ENCODE assay signal across 8 cellular contexts in the genomic region with DNA sequence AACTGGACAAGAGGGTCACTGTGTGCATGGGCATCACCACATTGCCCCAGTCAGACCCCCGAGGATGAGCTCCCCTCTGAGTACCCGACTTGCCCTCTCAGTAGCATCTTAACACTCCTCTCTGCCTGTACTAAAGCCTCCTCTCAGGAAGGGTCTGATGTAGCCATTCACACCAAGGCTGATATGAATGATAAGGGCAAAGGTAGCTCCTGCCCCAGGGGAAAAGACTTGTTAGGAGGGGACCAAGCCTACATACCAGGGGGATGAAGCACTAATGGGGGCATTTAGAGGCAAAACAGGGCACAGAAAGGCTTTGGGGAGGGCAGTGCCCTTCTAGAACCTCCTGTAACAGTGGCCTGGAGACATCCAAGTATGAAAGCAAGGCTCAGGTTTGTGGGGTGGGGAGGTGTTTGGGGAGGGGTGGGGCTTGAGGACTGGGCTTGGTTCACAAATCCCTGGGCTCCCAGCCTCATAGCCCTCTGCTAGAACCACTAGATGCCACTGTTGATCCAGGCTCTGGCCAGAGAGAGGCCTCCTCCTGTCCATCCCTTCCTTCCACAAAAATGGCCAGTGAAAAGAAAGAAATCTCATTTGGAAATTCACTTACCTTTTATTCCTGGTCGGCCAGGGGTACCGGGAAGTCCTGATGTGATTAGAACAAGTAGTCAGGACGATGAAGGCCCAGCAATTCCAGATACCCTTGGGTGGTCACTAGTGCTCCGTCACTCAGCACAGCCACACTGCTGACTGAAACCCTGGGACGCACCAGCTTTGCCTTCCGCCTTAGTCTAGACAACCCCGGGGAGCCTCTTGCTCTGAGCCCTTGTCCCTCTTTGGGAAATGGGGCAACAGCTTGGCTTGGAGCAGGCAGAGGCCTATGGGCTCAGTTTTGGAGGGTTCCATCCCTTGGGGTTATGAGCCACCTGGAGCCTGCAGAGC. TPM values are rescaled to one million over a fixed set of nuclear protein-coding genes. Genes with fewer than 3 reads are reported as not detected.
DNase-seq lines count a peak whose midpoint lies in the region; ATAC-seq, FAIRE-seq and TF ChIP-seq lines count a peak whose summit lies in the region.

No MANE protein-coding gene starts in this region.

- no peak for FAIRE-seq in RCC 7860 (lab: Jason Lieb, UNC)

- H3K4me1 ChIP-seq in fibroblast of lung (ENCODE audit: control insufficient read depth, extremely low read depth, insufficient read depth, low read length), result peaks cover 7% of the 10 kb centered on the region

- no peaks in the 10 kb centered on the region for H3K9me3 ChIP-seq in AG04450 (ENCODE audit: control insufficient read depth, insufficient read depth, low read length)
- no peaks in the 10 kb centered on the region for H3K9me3 ChIP-seq in fibroblast of lung (ENCODE audit: control insufficient read depth, insufficient read depth, low read depth, low read length)

- H3K4me3 ChIP-seq in AG04450 (ENCODE audit: low read depth, low read length) (no peak overlapping the region), fibroblast of lung (replicated peaks in 1 of 4; ENCODE audit: control extremely low read depth in 1 of 4, insufficient read depth in 1 of 4, low read depth in 3 of 4, low read length in 4 of 4) (no peak overlapping the region)

- no peak overlapping the region for H3K27ac ChIP-seq in AG04450 (ENCODE audit: low read depth, low read length)
- H3K27ac ChIP-seq in fibroblast of lung (ENCODE audit: insufficient read depth, low read length), result no peak overlapping the region

- TF ChIP-seq CTCF in AG04450 (IDR thresholded peaks at IDR 0.05; ENCODE audit: low read depth, low read length) (peak; percentile 83), GM12872 (IDR thresholded peaks at IDR 0.05; ENCODE audit: insufficient read depth, low read depth, low read length) (peak; percentile 45), fibroblast of lung (conservative IDR thresholded peaks at IDR 0.05 in 1 of 2, IDR thresholded peaks at IDR 0.05 in 1 of 2; ENCODE audit: low read depth in 1 of 2, low read length in 2 of 2) (peak; percentile 76 to 84)

- CTCF ChIA-PET in AG04450 (lab: Charles Lee), result interaction anchor here (0.6 to 1.9 kb wide), 10 partner anchors 14 to 229 kb away, joined by 3 to 13 read pairs (median 4); partner anchors contain the start of gene SFR1

- no peak for ATAC-seq in GM19351 (IDR thresholded peaks at IDR 0.05; ENCODE audit: unreplicated experiment)
- ATAC-seq in GM19035 (IDR thresholded peaks at IDR 0.05; ENCODE audit: unreplicated experiment), result no peak
- no peak for ATAC-seq in GM19467 (IDR thresholded peaks at IDR 0.05; ENCODE audit: unreplicated experiment)

- no peak overlapping the region for H2AFZ ChIP-seq in fibroblast of lung (ENCODE audit: low read length)

- DNase-seq in AG04450 (ENCODE audit: low read depth, low spot score), result peak; percentile 52
- peak; percentile 56 for DNase-seq in RCC 7860 (ENCODE audit: low spot score)
- peak; percentile 62 to 77 for DNase-seq in fibroblast of lung (ENCODE audit: low read depth in 2 of 2)
- peak in 44 of 56 donors; percentile 14 to 78 (median 46) for DNase-seq in nucleus accumbens (lab: John Stamatoyannopoulos, UW)

- no peak overlapping the region for H3K9ac ChIP-seq in fibroblast of lung (ENCODE audit: insufficient read depth, low read length)

- POLR2A ChIA-PET in AG04450 (lab: Yijun Ruan, JAX), result interaction anchor here (1.0 kb wide), 1 partner anchor 76 kb away, joined by 3 read pairs; the partner anchor contains the start of gene SFR1

- no peaks in the 10 kb centered on the region for H3K36me3 ChIP-seq in fibroblast of lung (ENCODE audit: control insufficient read depth, insufficient read depth, low read length)

- H4K20me1 ChIP-seq in fibroblast of lung (ENCODE audit: control insufficient read depth, extremely low read depth, insufficient read depth, low read length), result no peaks in the 10 kb centered on the region

- no peaks in the 10 kb centered on the region for H3K79me2 ChIP-seq in fibroblast of lung (ENCODE audit: control insufficient read depth, insufficient read depth, low read length)

- H3K4me2 ChIP-seq in fibroblast of lung (ENCODE audit: extremely low read depth, insufficient read depth, low read length), result no peak overlapping the region

- H3K27me3 ChIP-seq in AG04450 (ENCODE audit: control insufficient read depth, insufficient read depth, low read length) (peaks cover 2% of the 10 kb centered on the region), fibroblast of lung (ENCODE audit: control insufficient read depth, insufficient read depth, low read length) (no peaks in the 10 kb centered on the region)

RNA-seq across cellular contexts. Expression of gene COL17A1, which starts 40.3 kb away (rescaled TPM):
- polyA plus RNA-seq in AG04450 (2011; rRNA removed) (not detected in 2 replicates), fibroblast of lung (0.12 and 0.18 TPM in 2 replicates)
- 0.04 TPM in 1 of 2 replicates, not detected in the other for polyA minus RNA-seq in AG04450 (2011; rRNA and poly(A)+ RNA removed)
- total RNA-seq in fibroblast of lung, result under 0.01 TPM in 1 of 2 replicates, not detected in the other
- 0.02 TPM in 1 of 2 replicates, not detected in the other for polyA plus RNA-seq in fibroblast of lung (2012)
- polyA minus RNA-seq in fibroblast of lung (ENCODE audit: low replicate concordance), result 0.82 and 2.5 TPM in 2 replicates
